21 cellular contexts compared by ENCODE assay signal in the genomic region with DNA sequence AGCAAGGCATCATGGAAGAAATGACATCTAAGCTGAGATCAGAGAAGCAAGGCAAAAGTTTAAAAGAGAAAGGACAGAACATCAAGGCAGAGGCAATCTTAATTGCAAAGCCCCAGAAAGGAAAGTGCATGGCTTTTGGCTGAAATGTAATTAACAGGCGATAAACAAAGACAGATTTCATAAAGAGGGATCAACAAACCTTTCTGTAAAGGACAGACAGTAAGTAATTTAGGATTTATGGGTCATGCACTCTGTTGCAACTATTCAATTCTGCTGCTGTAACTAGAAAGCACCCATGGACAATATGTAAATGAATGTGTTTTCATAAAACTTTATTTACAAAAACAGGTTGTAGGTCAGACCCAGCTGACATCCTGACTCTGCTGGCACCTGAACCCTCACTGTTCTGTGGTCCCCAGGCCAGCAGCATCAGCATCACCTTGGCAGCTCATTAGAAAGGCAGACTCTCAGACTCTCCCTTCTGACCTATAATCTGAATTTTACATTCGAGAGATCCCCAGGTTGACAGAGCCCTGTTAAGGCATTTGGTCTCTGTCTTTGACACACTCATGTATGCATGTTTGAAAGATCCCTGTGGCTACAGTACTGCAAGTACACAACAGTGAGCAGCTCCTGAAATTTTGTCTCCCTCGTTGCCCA.
"Had no signal": no experiment of that assay in that cellular context is flagged by ENCODE, and none has a peak within 500 bp of the region (broad histone marks: within the 10 kb centered on the region; RNA-seq: fewer than 3 reads in every experiment).

No MANE protein-coding gene starts in this region.

- H3K9me3 Mint-ChIP-seq: activated CD4-positive, alpha-beta T cell treated with anti-CD3 and anti-CD28 coated beads, Interleukin-2, amount 10 ng/mL, durations not matched to agents 7 days and 5 days; activated naive CD8-positive, alpha-beta T cell treated with anti-CD3 and anti-CD28 coated beads for 36 hours; central memory CD8-positive, alpha-beta T cell; natural killer cell treated with Interleukin-12 subunit alpha and Interleukin-12 subunit beta and Interleukin-15 and Interleukin-18, amount 100 ng/mL, for 72 hours; T-cell had no signal

- H3K4me1 ChIP-seq: psoas muscle, spleen had no signal

- H3K9me3 ChIP-seq: mucosa of descending colon, psoas muscle, SK-N-SH, spleen had no signal

- ATAC-seq: effector memory CD8-positive, alpha-beta T cell; left lobe of liver; psoas muscle; sciatic nerve; T-cell had no signal

- H3K36me3 ChIP-seq: spleen had no signal

- H3K4me3 Mint-ChIP-seq: activated CD4-positive, alpha-beta T cell treated with anti-CD3 and anti-CD28 coated beads, Interleukin-2, amount 10 ng/mL, durations not matched to agents 7 days and 5 days; activated naive CD8-positive, alpha-beta T cell treated with anti-CD3 and anti-CD28 coated beads for 36 hours; brain; central memory CD8-positive, alpha-beta T cell; dendritic cell treated with granulocyte-macrophage colony-stimulating factor and Interleukin-4, amounts not matched to agents 40 ng/mL and 50 ng/mL, for 4 days; effector memory CD8-positive, alpha-beta T cell; natural killer cell treated with Interleukin-12 subunit alpha and Interleukin-12 subunit beta and Interleukin-15 and Interleukin-18, amount 100 ng/mL, for 72 hours; T-cell had no signal

- DNase-seq: activated CD4-positive, alpha-beta T cell treated with anti-CD3 and anti-CD28 coated beads, Interleukin-2, amount 10 ng/mL, durations not matched to agents 7 days and 5 days; activated CD8-positive, alpha-beta memory T cell treated with anti-CD3 and anti-CD28 coated beads, Interleukin-2, amount 50 U/mL, for 48 hours; activated gamma-delta T cell treated with Interleukin-2 at 50 U/mL for 16 hours; activated naive CD8-positive, alpha-beta T cell treated with anti-CD3 and anti-CD28 coated beads for 36 hours; effector memory CD8-positive, alpha-beta T cell; hippocampal formation; mucosa of descending colon; psoas muscle; SK-N-SH; spleen; stimulated activated CD4-positive, alpha-beta T cell treated with anti-CD3 and anti-CD28 coated beads, Interleukin-1b, Interleukin-23, amount 100 ng/mL, for 48 hours; T-cell; T-helper 9 cell; trophoblast cell had no signal

- H3K27ac Mint-ChIP-seq: activated CD4-positive, alpha-beta T cell treated with anti-CD3 and anti-CD28 coated beads, Interleukin-2, amount 10 ng/mL, durations not matched to agents 7 days and 5 days; activated naive CD8-positive, alpha-beta T cell treated with anti-CD3 and anti-CD28 coated beads for 36 hours; dendritic cell treated with granulocyte-macrophage colony-stimulating factor and Interleukin-4, amounts not matched to agents 40 ng/mL and 50 ng/mL, for 4 days; effector memory CD8-positive, alpha-beta T cell; natural killer cell treated with Interleukin-12 subunit alpha and Interleukin-12 subunit beta and Interleukin-15 and Interleukin-18, amount 100 ng/mL, for 72 hours; T-cell had no signal

- H3K4me1 Mint-ChIP-seq: activated CD4-positive, alpha-beta T cell treated with anti-CD3 and anti-CD28 coated beads, Interleukin-2, amount 10 ng/mL, durations not matched to agents 7 days and 5 days; activated naive CD8-positive, alpha-beta T cell treated with anti-CD3 and anti-CD28 coated beads for 36 hours; central memory CD8-positive, alpha-beta T cell; T-cell had no signal

- FAIRE-seq: keratinocyte had no signal

- H3K4me3 ChIP-seq: mucosa of descending colon, psoas muscle, spleen had no signal

- H3K27ac ChIP-seq: psoas muscle had no signal

- H3K9ac ChIP-seq: SK-N-SH had no signal

- H3K36me3 Mint-ChIP-seq: activated naive CD8-positive, alpha-beta T cell treated with anti-CD3 and anti-CD28 coated beads for 36 hours; brain; natural killer cell treated with Interleukin-12 subunit alpha and Interleukin-12 subunit beta and Interleukin-15 and Interleukin-18, amount 100 ng/mL, for 72 hours; T-cell had no signal
